13 cellular contexts compared by ENCODE assay signal in the genomic region with DNA sequence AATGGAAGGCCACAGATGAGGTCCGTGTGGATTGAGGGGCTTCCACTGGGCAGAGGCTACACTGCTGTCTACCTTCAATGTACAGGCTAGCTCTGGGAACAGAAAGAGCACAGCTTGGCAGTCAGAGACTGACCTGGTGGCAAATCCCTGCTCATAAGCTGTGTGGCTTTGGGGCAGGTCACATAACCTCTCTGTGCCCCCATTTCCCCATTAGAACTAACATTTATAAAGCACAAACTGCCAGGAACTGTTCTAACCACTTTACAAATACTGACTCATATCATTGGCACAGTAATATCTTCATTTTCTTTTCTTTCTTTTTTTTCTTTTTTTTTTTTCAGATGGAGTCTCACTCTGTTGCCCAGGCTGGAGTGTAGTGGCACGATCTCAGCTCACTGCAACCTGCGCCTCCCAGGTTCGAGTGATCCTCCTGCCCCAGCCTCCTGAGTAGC. TPM values are rescaled to one million over a fixed set of nuclear protein-coding genes. Genes with fewer than 3 reads are reported as not detected.
A peak's percentile ranks its signal among the peaks of the same experiment; 100 is the strongest.
DNase-seq lines count a peak whose midpoint lies in the region; ATAC-seq, FAIRE-seq and TF ChIP-seq lines count a peak whose summit lies in the region.
"Had no signal": no experiment of that assay in that cellular context is flagged by ENCODE, and none has a peak within 500 bp of the region (broad histone marks: within the 10 kb centered on the region; RNA-seq: fewer than 3 reads in every experiment).

No MANE protein-coding gene starts in this region.

- 76% methylated on average over 4 of the region's 4 CpGs for WGBS in A549 (ENCODE audit: missing lambda C conversion rate)

- no peak for TF ChIP-seq EP300 in A549 (IDR thresholded peaks at IDR 0.05)

- H3K79me2 ChIP-seq in HCT116 (ENCODE audit: insufficient read depth, low read length) = peaks cover 86% of the 10 kb centered on the region

- no peak for TF ChIP-seq CTCF in A549 (IDR thresholded peaks at IDR 0.05)
- no peak for TF ChIP-seq CTCF in HCT116 (IDR thresholded peaks at IDR 0.05 in 2 of 3, conservative IDR thresholded peaks at IDR 0.05 in 1 of 3; ENCODE audit: borderline replicate concordance in 1 of 3, insufficient read depth in 1 of 3, low read depth in 2 of 3, low read length in 2 of 3)
- TF ChIP-seq CTCF in ascending aorta (IDR thresholded peaks at IDR 0.05) = no peak

- no peak overlapping the region for H2AFZ ChIP-seq in HCT116 (ENCODE audit: low read depth, low read length, poor library complexity, severe bottlenecking)

- H3K9me2 ChIP-seq in HCT116 (ENCODE audit: insufficient read depth) = no peaks in the 10 kb centered on the region

- TF ChIP-seq POLR2A in A549 (IDR thresholded peaks at IDR 0.05; ENCODE audit: low read length) (no peak), HCT116 (IDR thresholded peaks at IDR 0.05; ENCODE audit: borderline replicate concordance, extremely low read depth, insufficient read depth, insufficient read length) (no peak)

- H3K27me3 ChIP-seq in HCT116 (ENCODE audit: insufficient read depth, low read length) = no peaks in the 10 kb centered on the region
- H3K27me3 ChIP-seq in ascending aorta = no peaks in the 10 kb centered on the region
- H3K27me3 ChIP-seq: adrenal gland had no signal

- peak overlapping the region; percentile 90 for H3K4me2 ChIP-seq in A549
- peak overlapping the region; percentile 71 for H3K4me2 ChIP-seq in HCT116 (ENCODE audit: low read length)
- H3K4me2 ChIP-seq: KMS-11 had no signal

- no TSS peak for BruUV-seq in HCT116 (replicated peaks; lab: Mats Ljungman, UMichigan)

- peak overlapping the region in 1 of 2 experiments; percentile 97; a peak in 3 of 6 replicates for H3K27ac ChIP-seq in A549
- H3K27ac ChIP-seq in HCT116 (ENCODE audit: low read depth, low read length) = peak overlapping the region; percentile 99
- peak overlapping the region; percentile 21 to 42 for H3K27ac ChIP-seq in ascending aorta
- H3K27ac ChIP-seq: adrenal gland, KMS-11 had no signal

- H3K9ac ChIP-seq in HCT116 (ENCODE audit: low read length) = peak overlapping the region; percentile 99
- H3K9ac ChIP-seq: KMS-11 had no signal

- H4K20me1 ChIP-seq in HCT116 (ENCODE audit: insufficient read depth) = peaks cover 31% of the 10 kb centered on the region; the same call in 1 of the 2 replicates

- ATAC-seq in A549 = no peak
- no peak for ATAC-seq in HCT116
- ATAC-seq: activated CD4-positive, CD25-positive, alpha-beta regulatory T cell treated with anti-CD3 and anti-CD28 coated beads, Interleukin-2, amount 50 U/mL, for 24 hours had no signal

- POLR2A ChIA-PET in A549 (lab: Yijun Ruan, JAX) (interaction anchor here (1.3 to 4.7 kb wide), 2 partner anchors 8 to 14 kb away, joined by 3 to 36 read pairs; partner anchors contain the start of gene FIBP), HCT116 (lab: Charles Lee) (interaction anchor here (1.4 to 10.9 kb wide), 4 partner anchors 7 to 18 kb away, joined by 4 to 124 read pairs (median 15); partner anchors contain the start of genes CCDC85B and FIBP)

- H3K4me1 ChIP-seq in A549 = peaks cover 61% of the 10 kb centered on the region
- peaks cover 26 to 79% of the 10 kb centered on the region in 2 experiments for H3K4me1 ChIP-seq in HCT116 (ENCODE audit: control insufficient read depth in 1 of 2, insufficient read depth in 2 of 2, low read length in 2 of 2)
- H3K4me1 ChIP-seq in ascending aorta = peaks cover 16 to 38% of the 10 kb centered on the region in 2 donors

- H3K36me3 ChIP-seq in HCT116 (ENCODE audit: control insufficient read depth in 1 of 2, insufficient read depth in 2 of 2, low read length in 2 of 2) = peaks cover 10 to 52% of the 10 kb centered on the region in 2 experiments; a peak in 3 of 4 replicates
- no peaks in the 10 kb centered on the region for H3K36me3 ChIP-seq in ascending aorta
- H3K36me3 ChIP-seq: adrenal gland had no signal

- FAIRE-seq in A549 (lab: Jason Lieb, UNC) = no peak

- no peaks in the 10 kb centered on the region for H3K9me3 ChIP-seq in A549
- no peaks in the 10 kb centered on the region for H3K9me3 ChIP-seq in HCT116 (ENCODE audit: control insufficient read depth in 1 of 2, insufficient read depth in 1 of 2, low read depth in 1 of 2, low read length in 2 of 2)
- no peaks in the 10 kb centered on the region for H3K9me3 ChIP-seq in ascending aorta
- H3K9me3 ChIP-seq: adrenal gland had no signal

- CTCF ChIA-PET in A549 (lab: Yijun Ruan, JAX) = interaction anchor here (1.1 to 31.6 kb wide), 6 partner anchors 3 to 117 kb away, joined by 4 to 618 read pairs (median 9); partner anchors contain the start of genes C11orf68, CCDC85B, DRAP1 and FIBP
- CTCF ChIA-PET in HCT116 (lab: Charles Lee) = interaction anchor here (1.0 kb wide), 1 partner anchor 9 kb away, joined by 3 read pairs; the partner anchor contains the start of gene FIBP

- DNase-seq in A549 (ENCODE audit: low read depth in 1 of 2, low spot score in 1 of 2) = no peak
- no peak for DNase-seq in HCT116 (ENCODE audit: low read depth, low spot score)
- no peak for DNase-seq in ascending aorta (ENCODE audit: low spot score in 2 of 2)
- no peak for DNase-seq in NAMALWA (ENCODE audit: low spot score)
- no peak for DNase-seq in hypothalamus (lab: John Stamatoyannopoulos, UW)
- no peak for DNase-seq in retina
- DNase-seq: CD4-positive, CD25-positive, alpha-beta regulatory T cell; GDM1; kidney glomerular epithelial cell had no signal

- no peak overlapping the region for H3K4me3 ChIP-seq in A549
- peak overlapping the region in 1 of 2 experiments; percentile 90; a peak in 1 of 4 replicates for H3K4me3 ChIP-seq in HCT116 (replicated peaks in 1 of 2; ENCODE audit: low read depth in 1 of 2, low read length in 2 of 2)
- H3K4me3 ChIP-seq in ascending aorta = no peak overlapping the region
- H3K4me3 ChIP-seq: adrenal gland had no signal

- TF ChIP-seq RAD21 in A549 (conservative IDR thresholded peaks at IDR 0.05 in 1 of 2, IDR thresholded peaks at IDR 0.05 in 1 of 2) (no peak), HCT116 (IDR thresholded peaks at IDR 0.05; ENCODE audit: low read depth) (no peak)

- intact Hi-C loops in HCT116 (cut with micrococcal nuclease) (no loop called here), ascending aorta (cut with DNase I) (no loop called here)

- RAD21 ChIA-PET in HCT116 (lab: Charles Lee; ENCODE audit: low non-redundant PET in 1 of 2, low total read pairs in 2 of 2, uncharacterized antibody in 2 of 2, unreplicated experiment in 2 of 2) = no interaction called here

TF ChIP-seq in A549, 52 proteins besides CTCF, POLR2A, EP300 and RAD21:
- TF ChIP-seq ZFP36 (IDR thresholded peaks at IDR 0.05; ENCODE audit: borderline replicate concordance, partially characterized antibody) = peak; percentile 74
- TF ChIP-seq MYC (IDR thresholded peaks at IDR 0.05; ENCODE audit: borderline replicate concordance, low read length) = no peak
- TF ChIP-seq TFCP2L1 (CRISPR knock-in tag; IDR thresholded peaks at IDR 0.05) = 0 out of 2 replicates have a peak, but pooled peaks have one; percentile 46
- TF ChIP-seq RARB (CRISPR knock-in tag; IDR thresholded peaks at IDR 0.05) = peak; percentile 88

TF ChIP-seq in HCT116, 20 proteins besides CTCF, POLR2A, EP300 and RAD21 (continues in another document):
- TF ChIP-seq SRF (IDR thresholded peaks at IDR 0.05; ENCODE audit: low read depth) = no peak

RNA-seq across cellular contexts. Expression of gene FOSL1, which starts 3.1 kb away (rescaled TPM):
- 6.7 and 9.6 TPM in 2 replicates for polyA plus RNA-seq in A549 (2011; rRNA removed)
- 25.5 and 36.0 TPM in 2 replicates for polyA plus RNA-seq in A549 (2012; cell fraction: cytosol; rRNA removed)
- polyA plus RNA-seq in A549 (2012; cell fraction: nucleus; rRNA removed) = 52.3 and 65.0 TPM in 2 replicates
- 24.1 to 55.8 TPM (median 24.1 TPM) in 3 replicates for polyA plus RNA-seq in A549 (2017; fragmentation: RNase III; extraction: RNeasy Plus Mini Kit Qiagen cat#74134 plus additional on column Dnase treatment)
- polyA minus RNA-seq in A549 (2011; rRNA and poly(A)+ RNA removed) = 12.7 and 21.5 TPM in 2 replicates
- 125 TPM for total RNA-seq in HCT116 (2021; ENCODE audit: unreplicated experiment)
- polyA plus RNA-seq in HCT116 (2012) = 243 and 251 TPM in 2 replicates
- 123 TPM for total RNA-seq in ascending aorta
- polyA plus RNA-seq: CD4-positive, CD25-positive, alpha-beta regulatory T cell had no signal

RNA-seq across cellular contexts. Expression of gene CCDC85B, which starts 6.6 kb away (rescaled TPM):
- polyA plus RNA-seq in A549 (2011; rRNA removed) (5.4 and 7.3 TPM in 2 replicates), A549 (2017; fragmentation: RNase III; extraction: RNeasy Plus Mini Kit Qiagen cat#74134 plus additional on column Dnase treatment) (24.3 to 35.2 TPM (median 27.5 TPM) in 3 replicates)
- 66.8 and 76.8 TPM in 2 replicates for polyA plus RNA-seq in A549 (2012; cell fraction: cytosol; rRNA removed)
- polyA plus RNA-seq in A549 (2012; cell fraction: nucleus; rRNA removed) = 45.5 and 55.1 TPM in 2 replicates
- 1.7 and 2.4 TPM in 2 replicates for polyA minus RNA-seq in A549 (2011; rRNA and poly(A)+ RNA removed)
- total RNA-seq in HCT116 (2021; ENCODE audit: unreplicated experiment) (84.3 TPM), ascending aorta (184 TPM)
- 87.5 and 88.5 TPM in 2 replicates for polyA plus RNA-seq in HCT116 (2012)

RNA-seq across cellular contexts. Expression of gene FIBP, which starts 8.8 kb away (rescaled TPM):
- 72.2 and 83.0 TPM in 2 replicates for polyA plus RNA-seq in A549 (2011; rRNA removed)
- 119 and 157 TPM in 2 replicates for polyA plus RNA-seq in A549 (2012; cell fraction: cytosol; rRNA removed)
- 121 and 152 TPM in 2 replicates for polyA plus RNA-seq in A549 (2012; cell fraction: nucleus; rRNA removed)
- polyA plus RNA-seq in A549 (2017; fragmentation: RNase III; extraction: RNeasy Plus Mini Kit Qiagen cat#74134 plus additional on column Dnase treatment) = 60.4 to 66.2 TPM (median 65.3 TPM) in 3 replicates
- 81.2 and 91.4 TPM in 2 replicates for polyA minus RNA-seq in A549 (2011; rRNA and poly(A)+ RNA removed)
- total RNA-seq in HCT116 (2021; ENCODE audit: unreplicated experiment) = 96.0 TPM
- 124 and 137 TPM in 2 replicates for polyA plus RNA-seq in HCT116 (2012)
- total RNA-seq in ascending aorta = 57.2 TPM

RNA-seq across cellular contexts. Expression of gene CTSW, which starts 17.4 kb away (rescaled TPM):
- polyA plus RNA-seq in A549 (2011; rRNA removed) (not detected in 2 replicates), A549 (2017; fragmentation: RNase III; extraction: RNeasy Plus Mini Kit Qiagen cat#74134 plus additional on column Dnase treatment) (not detected in 3 replicates)
- 0.03 TPM in 2 replicates for polyA plus RNA-seq in A549 (2012; cell fraction: cytosol; rRNA removed)
- 0.07 TPM in 1 of 2 replicates, not detected in the other for polyA plus RNA-seq in A549 (2012; cell fraction: nucleus; rRNA removed)
- not detected in 2 replicates for polyA minus RNA-seq in A549 (2011; rRNA and poly(A)+ RNA removed)
- total RNA-seq in HCT116 (2021; ENCODE audit: unreplicated experiment) (not detected), ascending aorta (not detected)
- polyA plus RNA-seq in HCT116 (2012) = 0.25 and 0.44 TPM in 2 replicates
- total RNA-seq: myocyte had no signal

RNA-seq across cellular contexts. Expression of gene C11orf68, which starts 21.8 kb away (rescaled TPM):
- polyA plus RNA-seq in A549 (2011; rRNA removed) = 10.6 and 17.2 TPM in 2 replicates
- 44.8 and 63.9 TPM in 2 replicates for polyA plus RNA-seq in A549 (2012; cell fraction: cytosol; rRNA removed)
- polyA plus RNA-seq in A549 (2012; cell fraction: nucleus; rRNA removed) = 72.3 and 76.6 TPM in 2 replicates
- 16.5 to 23.1 TPM (median 17.0 TPM) in 3 replicates for polyA plus RNA-seq in A549 (2017; fragmentation: RNase III; extraction: RNeasy Plus Mini Kit Qiagen cat#74134 plus additional on column Dnase treatment)
- 17.6 and 18.3 TPM in 2 replicates for polyA minus RNA-seq in A549 (2011; rRNA and poly(A)+ RNA removed)
- total RNA-seq in HCT116 (2021; ENCODE audit: unreplicated experiment) = 49.8 TPM
- polyA plus RNA-seq in HCT116 (2012) = 68.5 and 74.5 TPM in 2 replicates
- total RNA-seq in ascending aorta = 25.3 TPM
